ENCODE assay signal across 11 cellular contexts in the genomic region with DNA sequence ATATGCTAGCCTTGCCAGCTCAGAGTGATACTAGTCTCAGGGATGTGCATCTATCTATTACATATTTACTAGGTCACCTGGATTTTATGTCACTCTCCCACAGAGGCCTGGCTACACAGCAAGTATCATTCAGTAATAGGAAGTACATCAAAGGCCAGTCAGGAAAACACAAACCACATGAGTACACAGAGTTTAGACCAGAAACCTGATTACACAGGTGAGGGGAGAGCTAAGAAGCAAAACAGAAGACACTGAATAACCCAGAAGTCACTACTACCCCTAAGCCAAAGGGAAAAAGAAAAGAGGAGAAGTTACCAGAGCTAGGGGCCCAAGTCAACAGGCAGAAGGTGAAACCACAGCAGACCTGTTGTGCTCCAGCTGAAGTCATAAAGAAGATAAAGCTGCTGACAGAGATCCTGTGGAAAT. TPM values are rescaled to one million over a fixed set of nuclear protein-coding genes. Genes with fewer than 3 reads are reported as not detected.
DNase-seq lines count a peak whose midpoint lies in the region; ATAC-seq and TF ChIP-seq lines count a peak whose summit lies in the region.
"Had no signal": no experiment of that assay in that cellular context is flagged by ENCODE, and none has a peak within 500 bp of the region (broad histone marks: within the 10 kb centered on the region; RNA-seq: fewer than 3 reads in every experiment).

No MANE protein-coding gene starts in this region.

- no peaks in the 10 kb centered on the region for H3K27me3 ChIP-seq in WERI-Rb-1 (ENCODE audit: insufficient read depth, low read depth, severe bottlenecking)

- no peaks in the 10 kb centered on the region for H3K9me3 ChIP-seq in WERI-Rb-1 (ENCODE audit: severe bottlenecking)
- H3K9me3 ChIP-seq: left ventricle myocardium inferior had no signal

- in situ Hi-C loops in G401 (cut with HindIII; ENCODE audit: low sequenced_read_pairs), result no loop called here

- DNase-seq in kidney tubule cell (ENCODE audit: low spot score) (peak; percentile 81), G401 (ENCODE audit: low spot score) (no peak), WERI-Rb-1 (no peak)
- no peak for DNase-seq in activated effector memory CD4-positive, alpha-beta T cell treated with Interleukin-2 at 50 U/mL for 16 hours
- no peak for DNase-seq in stimulated activated CD4-positive, alpha-beta T cell treated with anti-CD3 and anti-CD28 coated beads, Interleukin-2, amount 100 ng/mL, for 24 hours
- DNase-seq: left ventricle myocardium inferior had no signal

- H3K4me3 ChIP-seq in WERI-Rb-1 (ENCODE audit: low read depth, low read length), result no peak overlapping the region
- H3K4me3 ChIP-seq: left ventricle myocardium inferior had no signal

- no peaks in the 10 kb centered on the region for H3K36me3 ChIP-seq in WERI-Rb-1

- ATAC-seq in GM18499 (IDR thresholded peaks at IDR 0.05; ENCODE audit: insufficient read depth, unreplicated experiment), result peak; percentile 66
- peak; percentile 88 for ATAC-seq in GM21576 (IDR thresholded peaks at IDR 0.05; ENCODE audit: unreplicated experiment)
- ATAC-seq in HG03460 (IDR thresholded peaks at IDR 0.05; ENCODE audit: unreplicated experiment), result peak; percentile 90

- H3K27ac ChIP-seq in WERI-Rb-1, result no peak overlapping the region
- H3K27ac ChIP-seq: left ventricle myocardium inferior had no signal

- TF ChIP-seq CTCF in WERI-Rb-1 (IDR thresholded peaks at IDR 0.05; ENCODE audit: low read depth, low read length), result no peak

RNA-seq across cellular contexts. Expression of gene LPXN, which starts 13.3 kb away (rescaled TPM):
- 0.78 and 1.5 TPM in 2 replicates for total RNA-seq in G401 (2014; rRNA removed; shearing (Covaris generic))

RNA-seq across cellular contexts. Expression of gene ZFP91, which starts 16.5 kb away (rescaled TPM):
- total RNA-seq in G401 (2014; rRNA removed; shearing (Covaris generic)), result 32.9 and 50.6 TPM in 2 replicates

RNA-seq across cellular contexts. Expression of gene OR5B21, which starts 54.5 kb away (rescaled TPM):
- total RNA-seq in G401 (2014; rRNA removed; shearing (Covaris generic)), result not detected in 2 replicates
- total RNA-seq: dermis microvascular lymphatic vessel endothelial cell, left ventricle myocardium inferior, M059J had no signal
